ENCODE assay signal across 13 cellular contexts in the genomic region with DNA sequence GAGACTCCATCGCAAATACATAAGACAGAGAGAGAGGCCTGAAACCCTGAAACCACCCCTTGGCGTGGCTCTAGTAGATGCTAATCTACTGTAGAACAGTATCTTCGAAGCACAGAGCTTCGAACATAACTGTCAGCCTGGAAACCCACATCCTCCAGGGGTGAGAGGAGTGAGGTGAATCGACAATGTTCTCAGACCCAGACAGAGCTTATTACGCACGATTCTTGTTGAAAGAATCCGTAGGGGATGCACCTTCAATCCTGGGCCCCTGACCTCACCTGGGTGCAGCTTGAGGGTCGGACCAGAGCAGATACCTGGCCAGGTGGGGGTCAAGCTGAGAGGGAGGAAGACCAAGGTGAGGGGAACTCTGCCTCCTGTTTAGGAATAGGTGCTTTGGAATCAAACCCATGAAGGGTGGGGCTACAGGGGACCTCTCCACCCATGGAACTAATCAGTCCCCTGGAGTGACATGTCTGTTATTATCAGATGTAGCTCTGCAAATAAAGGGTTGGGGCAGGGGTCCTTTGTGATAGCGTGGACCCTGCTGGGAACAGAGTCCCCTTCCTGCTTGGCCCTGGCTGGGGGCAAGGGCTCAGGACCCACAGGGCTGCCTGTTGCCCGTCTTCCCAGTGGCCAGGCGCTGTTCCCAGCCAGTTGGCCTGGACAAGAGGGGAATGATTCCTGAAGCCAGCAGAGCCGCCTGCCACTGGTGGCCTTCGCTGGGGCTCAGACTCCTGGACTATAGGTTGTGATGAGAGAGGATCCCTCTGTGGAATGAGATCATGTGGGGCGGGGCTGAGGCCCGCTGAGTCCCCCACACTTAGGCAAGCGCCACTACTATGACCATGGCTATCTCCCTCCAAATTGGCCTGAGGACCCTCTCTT. TPM values are rescaled to one million over a fixed set of nuclear protein-coding genes. Genes with fewer than 3 reads are reported as not detected.
DNase-seq lines count a peak whose midpoint lies in the region; ATAC-seq and TF ChIP-seq lines count a peak whose summit lies in the region.
"Had no signal": no experiment of that assay in that cellular context is flagged by ENCODE, and none has a peak within 500 bp of the region (broad histone marks: within the 10 kb centered on the region; RNA-seq: fewer than 3 reads in every experiment).

No MANE protein-coding gene starts in this region.

- no peak overlapping the region for H3K9ac ChIP-seq in smooth muscle cell (ENCODE audit: low read depth)

- H3K27me3 ChIP-seq in A673 (replicated peaks; ENCODE audit: insufficient read depth, low read depth, low read length, poor library complexity) (no peaks in the 10 kb centered on the region), smooth muscle cell (ENCODE audit: low read depth) (no peaks in the 10 kb centered on the region)

- H3K4me2 ChIP-seq in smooth muscle cell = no peak overlapping the region

- H3K27ac Mint-ChIP-seq in T-helper 17 cell = peak overlapping the region; percentile 97
- peak overlapping the region; percentile 96 for H3K27ac Mint-ChIP-seq in activated CD8-positive, alpha-beta T cell treated with anti-CD3 and anti-CD28 coated beads, Interleukin-2, amount 10 ng/mL, durations not matched to agents 7 days and 5 days
- no peak overlapping the region for H3K27ac Mint-ChIP-seq in chondrocyte (ENCODE audit: unreplicated experiment)

- H3K4me1 Mint-ChIP-seq in T-helper 17 cell = peaks cover 25% of the 10 kb centered on the region
- H3K4me1 Mint-ChIP-seq in activated CD8-positive, alpha-beta T cell treated with anti-CD3 and anti-CD28 coated beads, Interleukin-2, amount 10 ng/mL, durations not matched to agents 7 days and 5 days (ENCODE audit: low read depth) = peaks cover 44% of the 10 kb centered on the region
- peaks cover 11% of the 10 kb centered on the region for H3K4me1 Mint-ChIP-seq in chondrocyte (ENCODE audit: low read depth)

- H3K4me3 Mint-ChIP-seq in T-helper 17 cell (peak overlapping the region; percentile 70), chondrocyte (ENCODE audit: unreplicated experiment) (no peak overlapping the region)
- peak overlapping the region; percentile 12 for H3K4me3 Mint-ChIP-seq in activated CD8-positive, alpha-beta T cell treated with anti-CD3 and anti-CD28 coated beads, Interleukin-2, amount 10 ng/mL, durations not matched to agents 7 days and 5 days
- H3K4me3 Mint-ChIP-seq: nephron had no signal

- no TSS peak for BruUV-seq in A673 (replicated peaks; lab: Mats Ljungman, UMichigan)

- intact Hi-C loops in A673 (cut with micrococcal nuclease; ENCODE audit: unreplicated experiment) = no loop called here

- H3K9me3 ChIP-seq in T-helper 17 cell (ENCODE audit: control insufficient read depth, low read length, poor library complexity, severe bottlenecking) (no peaks in the 10 kb centered on the region), A673 (ENCODE audit: low read depth, low read length, poor library complexity, severe bottlenecking) (no peaks in the 10 kb centered on the region), smooth muscle cell (replicated peaks; ENCODE audit: low read depth) (no peaks in the 10 kb centered on the region)

- H3K27ac ChIP-seq in A673 (ENCODE audit: low read depth, low read length, poor library complexity, severe bottlenecking) (no peak overlapping the region), smooth muscle cell (ENCODE audit: low read depth) (no peak overlapping the region)

- H3K4me1 ChIP-seq in A673 (ENCODE audit: insufficient read depth, low read length, poor library complexity, severe bottlenecking) (no peaks in the 10 kb centered on the region), smooth muscle cell (ENCODE audit: low read depth) (no peaks in the 10 kb centered on the region)

- ATAC-seq in T-helper 17 cell = peak; percentile 98
- peak; percentile 99 for ATAC-seq in activated CD8-positive, alpha-beta T cell treated with anti-CD3 and anti-CD28 coated beads, Interleukin-2, amount 10 ng/mL, durations not matched to agents 7 days and 5 days

- CTCF ChIA-PET in activated CD8-positive, alpha-beta T cell treated with anti-CD3 and anti-CD28 coated beads, Interleukin-2, amount 10 ng/mL, durations not matched to agents 7 days and 5 days (lab: Charles Lee) = interaction anchor here (0.9 to 1.8 kb wide), 5 partner anchors 20 to 67 kb away, joined by 3 to 9 read pairs (median 6); no protein-coding TSS in a partner anchor
- CTCF ChIA-PET in A673 (lab: Charles Lee) = no interaction called here

- no peaks in the 10 kb centered on the region for H3K36me3 Mint-ChIP-seq in T-helper 17 cell (ENCODE audit: low read depth)
- H3K36me3 Mint-ChIP-seq in activated CD8-positive, alpha-beta T cell treated with anti-CD3 and anti-CD28 coated beads, Interleukin-2, amount 10 ng/mL, durations not matched to agents 7 days and 5 days (ENCODE audit: low read depth) = peaks cover 3% of the 10 kb centered on the region
- no peaks in the 10 kb centered on the region for H3K36me3 Mint-ChIP-seq in chondrocyte (ENCODE audit: low read depth)

- H3K36me3 ChIP-seq in A673 (ENCODE audit: insufficient read depth, low read length, poor library complexity, severe bottlenecking) (no peaks in the 10 kb centered on the region), smooth muscle cell (ENCODE audit: low read depth) (no peaks in the 10 kb centered on the region)

- no peak overlapping the region for H2AFZ ChIP-seq in smooth muscle cell (ENCODE audit: low read depth)

- H3F3A ChIP-seq in smooth muscle cell (ENCODE audit: low read depth) = no peaks in the 10 kb centered on the region

- no peaks in the 10 kb centered on the region for H4K20me1 ChIP-seq in smooth muscle cell (ENCODE audit: low read depth)

- H3K27me3 Mint-ChIP-seq in T-helper 17 cell = no peaks in the 10 kb centered on the region
- H3K27me3 Mint-ChIP-seq in activated CD8-positive, alpha-beta T cell treated with anti-CD3 and anti-CD28 coated beads, Interleukin-2, amount 10 ng/mL, durations not matched to agents 7 days and 5 days (ENCODE audit: low read depth) = no peaks in the 10 kb centered on the region
- H3K27me3 Mint-ChIP-seq in chondrocyte (ENCODE audit: low read depth) = peaks cover 9% of the 10 kb centered on the region

- WGBS in smooth muscle cell (ENCODE audit: low lambda C conversion rate) = 94% methylated on average over 17 of the region's 17 CpGs

- POLR2A ChIA-PET in activated CD8-positive, alpha-beta T cell treated with anti-CD3 and anti-CD28 coated beads, Interleukin-2, amount 10 ng/mL, durations not matched to agents 7 days and 5 days (lab: Charles Lee) = interaction anchor here (0.7 to 1.6 kb wide), 7 partner anchors 8 to 24 kb away, joined by 3 to 26 read pairs (median 3); no protein-coding TSS in a partner anchor
- POLR2A ChIA-PET in A673 (lab: Charles Lee; ENCODE audit: low non-redundant PET) = no interaction called here

- no peaks in the 10 kb centered on the region for H3K79me2 ChIP-seq in smooth muscle cell (ENCODE audit: low read depth)

- DNase-seq in T-helper 17 cell (peak in 2 of 3 donors; percentile 48 to 49), chondrocyte (ENCODE audit: low spot score) (peak; percentile 48), GM20000 (ENCODE audit: low spot score) (no peak), A673 (ENCODE audit: low spot score) (no peak), smooth muscle cell (lab: John Stamatoyannopoulos, UW; ENCODE audit: unreplicated experiment) (no peak), NCI-H1694 (lab: John Stamatoyannopoulos, UW) (no peak)
- peak; percentile 86 for DNase-seq in activated CD8-positive, alpha-beta T cell treated with anti-CD3 and anti-CD28 coated beads, Interleukin-2, amount 10 ng/mL, durations not matched to agents 7 days and 5 days
- DNase-seq in stimulated activated CD4-positive, alpha-beta T cell treated with anti-CD3 and anti-CD28 coated beads, TNF-alpha, amount 100 ng/mL, for 1 hour (ENCODE audit: low read depth in 3 of 3, low spot score in 1 of 3) = peak in 2 of 3 donors; percentile 41 to 45
- DNase-seq: Calu3; effector CD8-positive, alpha-beta T cell; NCI-H2227 treated with DMSO at 0.1 percent for 48 hours had no signal

- TF ChIP-seq CTCF in chondrocyte (IDR thresholded peaks at IDR 0.05) (no peak), GM20000 (IDR thresholded peaks at IDR 0.05; ENCODE audit: extremely low read depth, missing control alignments) (no peak), A673 (conservative IDR thresholded peaks at IDR 0.05; ENCODE audit: low read depth, low read length) (no peak), smooth muscle cell (IDR thresholded peaks at IDR 0.05; ENCODE audit: borderline replicate concordance, insufficient read depth, poor library complexity, severe bottlenecking) (no peak)

- H3K4me3 ChIP-seq in A673 (ENCODE audit: low read depth, low read length, poor library complexity, severe bottlenecking) (no peak overlapping the region), smooth muscle cell (no peak overlapping the region)

- H3K9me3 Mint-ChIP-seq in activated CD8-positive, alpha-beta T cell treated with anti-CD3 and anti-CD28 coated beads, Interleukin-2, amount 10 ng/mL, durations not matched to agents 7 days and 5 days (ENCODE audit: insufficient read depth) = no peaks in the 10 kb centered on the region
- no peaks in the 10 kb centered on the region for H3K9me3 Mint-ChIP-seq in chondrocyte (ENCODE audit: low read depth)
- H3K9me3 Mint-ChIP-seq: nephron had no signal

RNA-seq across cellular contexts. Expression of gene DBH, which starts 41.2 kb away (rescaled TPM):
- total RNA-seq in T-helper 17 cell (under 1 TPM in 1 of 2 donors, not detected in 1; 0.18 TPM), chondrocyte (not detected in 3 replicates), A673 (2021) (not detected in 2 replicates), smooth muscle cell (not detected in 2 replicates)
- total RNA-seq in activated CD8-positive, alpha-beta T cell treated with anti-CD3 and anti-CD28 coated beads, Interleukin-2, amount 10 ng/mL, durations not matched to agents 7 days and 5 days = not detected
- 0.22 and 0.48 TPM in 2 replicates for polyA plus RNA-seq in smooth muscle cell
- total RNA-seq: Calu3, RPMI7951 had no signal

Comparison
In these comparisons a context has a peak if more than half of its experiments do, and no peak if none do; other contexts are left out.
1. DNase-seq: peak in T-helper 17 cell (2 of 3), activated CD8-positive, alpha-beta T cell treated with anti-CD3 and anti-CD28 coated beads, Interleukin-2, amount 10 ng/mL, durations not matched to agents 7 days and 5 days (single experiment), chondrocyte (single experiment) and stimulated activated CD4-positive, alpha-beta T cell treated with anti-CD3 and anti-CD28 coated beads, TNF-alpha, amount 100 ng/mL, for 1 hour (2 of 3); none in GM20000 (single experiment), A673 (single experiment), smooth muscle cell (single experiment) and NCI-H1694 (single experiment).